Comparison of ENCODE assay signal across 1 cellular context in the genomic region with DNA sequence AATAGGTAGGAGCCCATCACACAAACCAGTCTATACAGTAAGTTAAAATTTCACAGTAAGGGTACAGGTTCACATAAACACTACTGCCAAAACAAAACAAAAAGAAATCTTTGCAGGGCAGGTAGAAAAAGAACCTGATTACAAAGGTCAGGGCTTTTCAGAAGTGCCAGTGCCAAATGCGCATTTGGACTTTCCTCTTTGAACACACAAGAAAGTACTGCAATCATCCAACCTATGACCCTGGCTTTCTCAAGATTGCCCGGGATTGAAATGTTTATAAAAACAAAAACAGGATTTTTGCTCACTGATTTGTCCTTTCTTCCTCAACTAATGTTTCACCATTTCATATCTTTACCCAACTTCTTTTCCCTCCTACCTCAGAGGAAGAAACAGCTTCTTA.
TF ChIP-seq lines count a peak whose summit lies in the region.

No MANE protein-coding gene starts in this region.

TF ChIP-seq in liver, 16 proteins besides CTCF, POLR2A, EP300 and RAD21 (continued from another document):
- peak; percentile 100 for TF ChIP-seq HNF4A (conservative IDR thresholded peaks at IDR 0.05)
- TF ChIP-seq HNF4G (IDR thresholded peaks at IDR 0.05) = peak; percentile 97
- TF ChIP-seq YY1 (IDR thresholded peaks at IDR 0.05) = peak; percentile 61
- TF ChIP-seq FOXA2 (IDR thresholded peaks at IDR 0.05) = peak; percentile 58
